In the genomic region with DNA sequence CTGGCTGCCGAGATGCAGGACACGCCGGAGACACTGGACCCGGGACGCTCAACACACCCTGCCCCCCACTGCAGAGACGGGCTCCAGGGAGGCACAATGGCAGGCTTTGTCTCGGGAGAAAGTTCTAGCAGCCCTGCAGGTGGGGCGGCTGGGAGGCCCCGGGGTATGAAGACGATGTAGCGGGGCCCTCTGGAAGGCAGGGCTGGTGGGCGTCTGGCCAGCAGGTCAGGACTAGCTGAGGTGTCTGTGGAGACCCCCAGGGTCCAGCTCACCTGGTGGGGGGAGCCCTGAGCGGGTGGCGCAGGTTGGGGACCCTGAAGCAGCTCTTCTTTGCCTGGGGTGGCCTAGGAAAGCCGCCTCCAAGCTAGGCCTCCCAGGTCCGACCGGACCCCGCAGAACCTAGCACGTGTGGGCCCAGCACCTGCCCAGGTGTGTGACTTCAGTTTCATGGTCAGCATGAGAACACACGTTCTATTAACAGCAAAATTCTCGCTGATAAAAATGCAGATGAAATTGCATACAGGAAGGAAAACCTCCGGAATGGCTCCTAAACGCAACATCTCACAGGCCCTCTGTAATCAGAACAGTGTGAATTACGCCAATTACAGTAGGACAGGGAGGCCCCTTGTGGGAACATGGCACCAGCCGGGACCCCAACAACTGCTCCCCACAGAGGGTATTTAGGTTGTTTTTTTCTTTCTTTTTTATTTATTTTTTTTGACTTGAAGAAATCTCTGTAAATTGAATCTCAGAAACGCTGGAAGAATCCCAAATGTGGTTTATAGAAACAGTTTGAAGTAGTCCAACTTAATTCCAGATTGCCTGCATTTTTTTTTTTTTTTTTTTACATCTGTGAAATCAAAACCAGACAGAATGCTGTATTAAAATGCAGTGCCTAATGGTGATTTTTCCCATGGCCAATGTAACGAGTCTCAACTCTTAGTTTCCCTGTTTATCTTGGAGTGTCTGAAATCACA, we compare ENCODE assay signal across 8 cellular contexts.
DNase-seq lines count a peak whose midpoint lies in the region; ATAC-seq and TF ChIP-seq lines count a peak whose summit lies in the region.
"Not testable (repeated sequence)": the region's sequence is repeated elsewhere in the genome, so short reads cannot be mapped to it uniquely, and the experiment has no call there.

No MANE protein-coding gene starts in this region.

- peak overlapping the region; percentile 67 for H3K4me3 ChIP-seq in adipocyte (ENCODE audit: low read length)
- H3K4me3 ChIP-seq in colonic mucosa; fibroblast of mammary gland (ENCODE audit: control insufficient read depth, low read depth, low read length): not testable (repeated sequence)

- not testable (repeated sequence) for H3K9me3 ChIP-seq in adipocyte (ENCODE audit: control insufficient read depth, low read length); colonic mucosa

- H3K27me3 ChIP-seq in adipocyte (replicated peaks; ENCODE audit: control insufficient read depth, insufficient read depth, low read length); colonic mucosa: not testable (repeated sequence)

- H3K4me1 Mint-ChIP-seq in HFFc6 (ENCODE audit: low read depth) (peaks cover 38% of the 10 kb centered on the region), osteocyte (ENCODE audit: unreplicated experiment) (peaks cover 35% of the 10 kb centered on the region)

- H3K27ac ChIP-seq in colonic mucosa, result not testable (repeated sequence)

- peaks cover 22% of the 10 kb centered on the region for H3K4me1 ChIP-seq in adipocyte (ENCODE audit: control insufficient read depth, insufficient read depth, low read length)
- not testable (repeated sequence) for H3K4me1 ChIP-seq in colonic mucosa

- not testable (repeated sequence) for H3K4me3 Mint-ChIP-seq in HFFc6; osteocyte (ENCODE audit: unreplicated experiment)

- peaks cover 22% of the 10 kb centered on the region for H3K36me3 Mint-ChIP-seq in HFFc6 (ENCODE audit: low read depth)
- H3K36me3 Mint-ChIP-seq in osteocyte (ENCODE audit: unreplicated experiment), result not testable (repeated sequence)

- intact Hi-C loops in colonic mucosa (cut with DNase I); left cardiac atrium (cut with DNase I): not testable (repeated sequence)

- peak; percentile 11 for DNase-seq in AG08395 (ENCODE audit: low spot score)
- peak; percentile 41 for DNase-seq in HFFc6
- peak; percentile 74 for DNase-seq in adipocyte (ENCODE audit: low read depth)
- peak; percentile 7 for DNase-seq in colonic mucosa
- peak; percentile 71 for DNase-seq in fibroblast of mammary gland (ENCODE audit: low read depth)
- not testable (repeated sequence) for DNase-seq in left cardiac atrium
- DNase-seq in osteocyte (ENCODE audit: extremely low spot score, unreplicated experiment), result peak; percentile 42
- DNase-seq in ureter (ENCODE audit: low spot score), result peak; percentile 22

- not testable (repeated sequence) for H3K27ac Mint-ChIP-seq in HFFc6
- peak overlapping the region; percentile 87 for H3K27ac Mint-ChIP-seq in osteocyte (ENCODE audit: unreplicated experiment)

- peaks cover 19% of the 10 kb centered on the region for H3K9me3 Mint-ChIP-seq in HFFc6
- H3K9me3 Mint-ChIP-seq in osteocyte (ENCODE audit: unreplicated experiment), result not testable (repeated sequence)

- H3K27me3 Mint-ChIP-seq in HFFc6 (ENCODE audit: insufficient read depth); osteocyte (ENCODE audit: unreplicated experiment): not testable (repeated sequence)

- not testable (repeated sequence) for H3K36me3 ChIP-seq in adipocyte (ENCODE audit: control insufficient read depth, insufficient read depth, low read length, severe bottlenecking); colonic mucosa

- TF ChIP-seq CTCF in HFFc6 (IDR thresholded peaks at IDR 0.05); colonic mucosa (IDR thresholded peaks at IDR 0.05); fibroblast of mammary gland (conservative IDR thresholded peaks at IDR 0.05; ENCODE audit: control insufficient read depth, insufficient read depth, low read depth, low read length); osteocyte (IDR thresholded peaks at IDR 0.05): not testable (repeated sequence)

- ATAC-seq in left cardiac atrium, result peak; percentile 62 to 76

- H3K9ac ChIP-seq in adipocyte (ENCODE audit: low read length), result peak overlapping the region; percentile 20
- not testable (repeated sequence) for H3K9ac ChIP-seq in colonic mucosa (ENCODE audit: low read depth in 2 of 2, low read length in 2 of 2)
